12 cellular contexts compared by ENCODE assay signal in genomic region chr18:37019157-37019571, GRCh38.
DNase-seq lines count a peak whose midpoint lies in the region; ATAC-seq, FAIRE-seq and TF ChIP-seq lines count a peak whose summit lies in the region.
"Had no signal": no experiment of that assay in that cellular context is flagged by ENCODE, and none has a peak within 500 bp of the region (broad histone marks: within the 10 kb centered on the region; RNA-seq: fewer than 3 reads in every experiment).

No MANE protein-coding gene starts in this region.

- ATAC-seq in SK-N-SH treated with all-trans-retinoic acid at 6 μM for 48 hours (peak; percentile 73), gastrocnemius medialis (no peak)
- ATAC-seq: activated T-helper 17 cell treated with anti-CD3 and anti-CD28 coated beads, Interleukin-2, amount 50 U/mL, for 72 hours had no signal

- no peak overlapping the region for H3K4me3 Mint-ChIP-seq in activated CD4-positive, alpha-beta memory T cell treated with anti-CD3 and anti-CD28 coated beads for 36 hours
- H3K4me3 Mint-ChIP-seq: activated T-helper 17 cell treated with anti-CD3 and anti-CD28 coated beads, Interleukin-2, amount 50 U/mL, for 72 hours; immature natural killer cell had no signal

- CTCF ChIA-PET in activated CD4-positive, alpha-beta memory T cell treated with anti-CD3 and anti-CD28 coated beads for 36 hours (lab: Charles Lee): no interaction called here

- peaks cover 59% of the 10 kb centered on the region for H3K36me3 Mint-ChIP-seq in activated CD4-positive, alpha-beta memory T cell treated with anti-CD3 and anti-CD28 coated beads for 36 hours

- H3K4me1 ChIP-seq in kidney (ENCODE audit: control insufficient read depth in 1 of 2, insufficient read depth in 1 of 2, low read depth in 1 of 2, low read length in 2 of 2) (no peaks in the 10 kb centered on the region), gastrocnemius medialis (no peaks in the 10 kb centered on the region), suprapubic skin (no peaks in the 10 kb centered on the region), ovary (ENCODE audit: insufficient read depth) (no peaks in the 10 kb centered on the region)

- H3K27me3 ChIP-seq in gastrocnemius medialis (no peaks in the 10 kb centered on the region), suprapubic skin (no peaks in the 10 kb centered on the region), ovary (no peaks in the 10 kb centered on the region)

- no peaks in the 10 kb centered on the region for H3K4me1 Mint-ChIP-seq in activated CD4-positive, alpha-beta memory T cell treated with anti-CD3 and anti-CD28 coated beads for 36 hours (ENCODE audit: low read depth)
- H3K4me1 Mint-ChIP-seq: activated T-helper 17 cell treated with anti-CD3 and anti-CD28 coated beads, Interleukin-2, amount 50 U/mL, for 72 hours; immature natural killer cell had no signal

- WGBS in suprapubic skin: 68% methylated on average over 5 of the region's 5 CpGs
- 87% methylated on average over 5 of the region's 5 CpGs for WGBS in ovary, 3 donors

- no peak for TF ChIP-seq EP300 in suprapubic skin (IDR thresholded peaks at IDR 0.05)
- no peak for TF ChIP-seq EP300 in ovary (IDR thresholded peaks at IDR 0.05)

- no peaks in the 10 kb centered on the region for H3K27me3 Mint-ChIP-seq in activated CD4-positive, alpha-beta memory T cell treated with anti-CD3 and anti-CD28 coated beads for 36 hours
- H3K27me3 Mint-ChIP-seq: activated T-helper 17 cell treated with anti-CD3 and anti-CD28 coated beads, Interleukin-2, amount 50 U/mL, for 72 hours had no signal

- H3K36me3 ChIP-seq in kidney (ENCODE audit: control insufficient read depth in 1 of 2, insufficient read depth in 2 of 2, low read length in 2 of 2) (no peaks in the 10 kb centered on the region), gastrocnemius medialis (no peaks in the 10 kb centered on the region), suprapubic skin (no peaks in the 10 kb centered on the region), ovary (no peaks in the 10 kb centered on the region)

- intact Hi-C loops in kidney (cut with DNase I): no loop called here
- intact Hi-C loops in gastrocnemius medialis (cut with DNase I; ENCODE audit: low total_unique reads): no loop called here
- intact Hi-C loops in activated CD4-positive, alpha-beta memory T cell treated with anti-CD3 and anti-CD28 coated beads for 36 hours (cut with micrococcal nuclease): no loop called here
- intact Hi-C loops in ovary (cut with DNase I): no loop called here

- no peak overlapping the region for H3K27ac ChIP-seq in kidney (ENCODE audit: low read depth in 2 of 2, low read length in 2 of 2)
- no peak overlapping the region for H3K27ac ChIP-seq in gastrocnemius medialis
- H3K27ac ChIP-seq in suprapubic skin: no peak overlapping the region
- no peak overlapping the region for H3K27ac ChIP-seq in ovary

- peak; percentile 47 for DNase-seq in DMS 273 treated with DMSO at 0.1 percent for 48 hours (lab: John Stamatoyannopoulos, UW)
- DNase-seq in kidney: no peak
- DNase-seq in gastrocnemius medialis: no peak
- no peak for DNase-seq in activated CD4-positive, alpha-beta memory T cell treated with anti-CD3 and anti-CD28 coated beads for 36 hours
- DNase-seq in suprapubic skin (ENCODE audit: low spot score in 2 of 2): no peak
- DNase-seq in ovary: no peak
- DNase-seq: immature natural killer cell, KG1 had no signal

- H3K9me3 ChIP-seq in kidney (ENCODE audit: control insufficient read depth in 1 of 2, low read length in 2 of 2): peaks cover 0 to 6% of the 10 kb centered on the region in 2 donors
- no peaks in the 10 kb centered on the region for H3K9me3 ChIP-seq in gastrocnemius medialis
- H3K9me3 ChIP-seq in suprapubic skin: peaks cover 24% of the 10 kb centered on the region
- no peaks in the 10 kb centered on the region for H3K9me3 ChIP-seq in ovary

- peak; percentile 85 for TF ChIP-seq CTCF in LNCAP (IDR thresholded peaks at IDR 0.05)
- peak; percentile 42 for TF ChIP-seq CTCF in kidney (IDR thresholded peaks at IDR 0.05; ENCODE audit: borderline replicate concordance, extremely low read depth, insufficient read depth)
- no peak for TF ChIP-seq CTCF in gastrocnemius medialis (IDR thresholded peaks at IDR 0.05 in 4 of 5, conservative IDR thresholded peaks at IDR 0.05 in 1 of 5)
- no peak for TF ChIP-seq CTCF in suprapubic skin (IDR thresholded peaks at IDR 0.05)
- no peak for TF ChIP-seq CTCF in ovary (IDR thresholded peaks at IDR 0.05)

- no peak overlapping the region for H3K9ac ChIP-seq in kidney (ENCODE audit: low read length in 2 of 2)

- peaks cover 55% of the 10 kb centered on the region for H3K9me3 Mint-ChIP-seq in activated CD4-positive, alpha-beta memory T cell treated with anti-CD3 and anti-CD28 coated beads for 36 hours

- TF ChIP-seq POLR2A in gastrocnemius medialis (IDR thresholded peaks at IDR 0.05) (no peak), suprapubic skin (IDR thresholded peaks at IDR 0.05) (no peak), ovary (IDR thresholded peaks at IDR 0.05) (no peak)

- FAIRE-seq in kidney (lab: Jason Lieb, UNC): no peak
- FAIRE-seq: GM18507 had no signal

- in situ Hi-C loops in gastrocnemius medialis (cut with MboI; ENCODE audit: low sequenced_read_pairs in 4 of 4): no loop called here

- POLR2A ChIA-PET in activated CD4-positive, alpha-beta memory T cell treated with anti-CD3 and anti-CD28 coated beads for 36 hours (lab: Charles Lee): no interaction called here

- no peak overlapping the region for H3K27ac Mint-ChIP-seq in activated CD4-positive, alpha-beta memory T cell treated with anti-CD3 and anti-CD28 coated beads for 36 hours
- H3K27ac Mint-ChIP-seq: activated T-helper 17 cell treated with anti-CD3 and anti-CD28 coated beads, Interleukin-2, amount 50 U/mL, for 72 hours; immature natural killer cell had no signal

- H3K4me3 ChIP-seq in kidney (ENCODE audit: low read length in 2 of 2): no peak overlapping the region
- H3K4me3 ChIP-seq in gastrocnemius medialis: no peak overlapping the region
- H3K4me3 ChIP-seq in suprapubic skin: no peak overlapping the region
- no peak overlapping the region for H3K4me3 ChIP-seq in ovary

TF ChIP-seq in SK-N-SH treated with all-trans-retinoic acid at 6 μM for 48 hours, 23 proteins besides CTCF, POLR2A, EP300 and RAD21 (continues in another document):
- TF ChIP-seq POU6F1 (CRISPR knock-in tag; IDR thresholded peaks at IDR 0.05; ENCODE audit: borderline replicate concordance, low read depth) (no peak), TOX (CRISPR knock-in tag; IDR thresholded peaks at IDR 0.05; ENCODE audit: borderline replicate concordance) (no peak), CSRNP3 (CRISPR knock-in tag; IDR thresholded peaks at IDR 0.05) (no peak), BACH2 (CRISPR knock-in tag; IDR thresholded peaks at IDR 0.05; ENCODE audit: borderline replicate concordance) (no peak), ZNF565 (CRISPR knock-in tag; conservative IDR thresholded peaks at IDR 0.05; ENCODE audit: low read depth) (no peak), TSHZ2 (CRISPR knock-in tag; IDR thresholded peaks at IDR 0.05) (no peak), ARNTL (CRISPR knock-in tag; IDR thresholded peaks at IDR 0.05; ENCODE audit: borderline replicate concordance, low read depth) (no peak), RARB (CRISPR knock-in tag; IDR thresholded peaks at IDR 0.05) (no peak), ISL1 (CRISPR knock-in tag; IDR thresholded peaks at IDR 0.05) (no peak)

Comparison
In these comparisons a context has a peak if more than half of its experiments do, and no peak if none do; other contexts are left out.
1. CTCF ChIP-seq: peak in LNCAP (single experiment) and kidney (single experiment); none in gastrocnemius medialis (0 of 5), suprapubic skin (0 of 2) and ovary (0 of 3).